Comparison of ENCODE assay signal across 8 cellular contexts in the genomic region with DNA sequence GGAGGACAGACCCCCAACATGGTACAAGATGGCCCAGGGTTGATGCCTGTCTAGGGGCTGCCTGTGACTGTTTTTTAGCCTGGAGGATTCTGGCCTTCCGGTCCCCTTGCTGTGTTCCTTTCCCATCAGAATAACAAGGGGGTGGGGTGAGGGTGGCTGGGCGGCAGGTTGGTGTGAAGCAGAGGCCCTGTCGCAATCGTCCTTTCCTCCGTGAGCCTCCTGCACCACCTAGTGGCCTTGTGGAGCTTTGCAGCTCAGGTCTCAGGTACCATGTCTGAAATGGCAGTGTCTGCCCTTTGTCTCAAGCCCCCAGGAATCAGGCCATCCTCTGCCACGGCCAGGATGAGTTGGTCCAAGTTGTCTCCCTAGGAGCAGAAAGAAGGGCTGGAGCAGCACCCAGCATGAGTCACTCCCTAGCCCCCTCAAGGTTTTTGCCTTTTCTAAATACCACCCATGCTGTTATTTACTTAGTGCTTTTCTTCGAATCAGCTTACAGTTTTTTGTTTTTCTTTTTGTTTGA. TPM values are rescaled to one million over a fixed set of nuclear protein-coding genes. Genes with fewer than 3 reads are reported as not detected.
DNase-seq lines count a peak whose midpoint lies in the region; ATAC-seq and TF ChIP-seq lines count a peak whose summit lies in the region.

No MANE protein-coding gene starts in this region.

- DNase-seq in COR-L47 (lab: John Stamatoyannopoulos, UW) (peak; percentile 69), GM20000 (ENCODE audit: low spot score) (peak; percentile 88), IMR-90 (peak; percentile 77), Panc1 (ENCODE audit: low read depth, low spot score) (peak; percentile 84), activated T-helper 1 cell treated with Interleukin-2 at 50 U/mL for 16 hours (ENCODE audit: low read depth) (peak; percentile 66), fibroblast of pulmonary artery (ENCODE audit: low read depth) (peak; percentile 89), neuronal stem cell (ENCODE audit: low spot score) (peak; percentile 87), substantia nigra (lab: John Stamatoyannopoulos, UW) (peak in 44 of 49 donors; percentile 11 to 85 (median 64))

- H4K8ac ChIP-seq in IMR-90 (ENCODE audit: low read depth in 2 of 2, low read length in 2 of 2), result no peak overlapping the region
- no peak overlapping the region for H4K8ac ChIP-seq in neuronal stem cell (ENCODE audit: low read depth, low read length)

- H3K14ac ChIP-seq in IMR-90 (replicated peaks; ENCODE audit: low read depth, low read length) (no peak overlapping the region), neuronal stem cell (ENCODE audit: low read length) (no peak overlapping the region)

- H3K79me1 ChIP-seq in IMR-90 (ENCODE audit: low read depth in 1 of 2, low read length in 2 of 2) (peaks cover 0 to 11% of the 10 kb centered on the region in 2 experiments; a peak in 1 of 4 replicates), neuronal stem cell (ENCODE audit: low read depth, low read length) (no peaks in the 10 kb centered on the region)

- H3K27ac ChIP-seq in IMR-90 (ENCODE audit: insufficient read depth, low read length) (no peak overlapping the region), Panc1 (ENCODE audit: low read length) (no peak overlapping the region), neuronal stem cell (replicated peaks; ENCODE audit: low read length) (no peak overlapping the region), substantia nigra (ENCODE audit: low read depth, low read length, poor library complexity, severe bottlenecking) (no peak overlapping the region)

- intact Hi-C loops in IMR-90 (cut with micrococcal nuclease), result loop anchor here (1.0 to 5.0 kb wide), 3 partner anchors 155 to 390 kb away; no protein-coding TSS in a partner anchor
- intact Hi-C loops in Panc1 (cut with micrococcal nuclease; ENCODE audit: unreplicated experiment), result loop anchor here (1.0 kb wide), 1 partner anchor 155 kb away; no protein-coding TSS in a partner anchor

- H3K4me1 ChIP-seq in IMR-90 (ENCODE audit: control insufficient read depth, insufficient read depth, low read length), result no peaks in the 10 kb centered on the region; the same call in 1 of the 2 replicates
- no peaks in the 10 kb centered on the region for H3K4me1 ChIP-seq in Panc1 (ENCODE audit: control insufficient read depth, insufficient read depth, low read length)
- peaks cover 5 to 11% of the 10 kb centered on the region in 2 donors for H3K4me1 ChIP-seq in neuronal stem cell (ENCODE audit: control insufficient read depth in 2 of 2, insufficient read depth in 1 of 2, low read depth in 1 of 2, low read length in 2 of 2)

- peaks cover 6% of the 10 kb centered on the region; the same call in 1 of the 2 replicates for H4K20me1 ChIP-seq in IMR-90 (ENCODE audit: insufficient read depth, low read length)

- in situ Hi-C loops in IMR-90 (cut with MboI; ENCODE audit: low sequenced_read_pairs), result loop anchor here (5.0 kb wide), 1 partner anchor 160 kb away; no protein-coding TSS in a partner anchor
- in situ Hi-C loops in Panc1 (cut with HindIII; ENCODE audit: low pct_unique_long_range_greater_than_20kb, low sequenced_read_pairs), result no loop called here

- CTCF ChIA-PET in IMR-90 (lab: Yijun Ruan, JAX), result interaction anchor here (0.6 to 1.7 kb wide), 4 partner anchors 9 to 155 kb away, joined by 3 to 9 read pairs (median 6); no protein-coding TSS in a partner anchor
- CTCF ChIA-PET in Panc1 (lab: Charles Lee), result interaction anchor here (0.6 to 0.9 kb wide), 4 partner anchors 25 to 154 kb away, joined by 3 to 5 read pairs (median 4); no protein-coding TSS in a partner anchor

- POLR2A ChIA-PET in IMR-90 (lab: Charles Lee; ENCODE audit: unreplicated experiment), result no interaction called here
- POLR2A ChIA-PET in Panc1 (lab: Charles Lee), result no interaction called here

- no CpG with 5 or more reads among the region's 7 CpGs for WGBS in IMR-90 (ENCODE audit: extremely low coverage in 2 of 2, insufficient read length in 1 of 2), 2 experiments
- WGBS in neuronal stem cell (ENCODE audit: extremely low coverage in 2 of 2, insufficient read length in 2 of 2, insufficient replicate concordance in 1 of 2), 2 donors, result no CpG with 5 or more reads among the region's 7 CpGs

- H3K4me3 ChIP-seq in IMR-90 (ENCODE audit: insufficient read depth, low read depth, low read length), result no peak overlapping the region
- no peak overlapping the region for H3K4me3 ChIP-seq in Panc1 (ENCODE audit: low read depth in 2 of 2, low read length in 2 of 2)
- no peak overlapping the region for H3K4me3 ChIP-seq in fibroblast of pulmonary artery (replicated peaks; ENCODE audit: low read depth, low read length)
- H3K4me3 ChIP-seq in neuronal stem cell (ENCODE audit: low read length in 2 of 2), result no peak overlapping the region

- H2AFZ ChIP-seq in IMR-90 (replicated peaks; ENCODE audit: low read length, poor library complexity) (peak overlapping the region; percentile 84), neuronal stem cell (ENCODE audit: low read length) (peak overlapping the region; percentile 71)

- H2BK120ac ChIP-seq in IMR-90 (ENCODE audit: low read depth, low read length) (no peak overlapping the region), neuronal stem cell (ENCODE audit: low read depth, low read length) (no peak overlapping the region)

- H2AK5ac ChIP-seq in IMR-90 (ENCODE audit: low read depth, low read length) (peak overlapping the region; percentile 12; the same call in 1 of the 2 replicates), neuronal stem cell (ENCODE audit: low read depth, low read length) (no peak overlapping the region)

- H4K5ac ChIP-seq in IMR-90 (ENCODE audit: low read depth, low read length), result no peak overlapping the region

- 0 out of 2 replicates have a peak, but pooled peaks have one; percentile 24 for TF ChIP-seq POLR2A in IMR-90 (IDR thresholded peaks at IDR 0.05; ENCODE audit: low read depth, low read length)

- peak; percentile 98 for ATAC-seq in IMR-90 (ENCODE audit: low read depth)
- peak; percentile 97 for ATAC-seq in Panc1

- H3K9me3 ChIP-seq in IMR-90 (ENCODE audit: control insufficient read depth, insufficient read depth, low read length), result no peaks in the 10 kb centered on the region
- no peaks in the 10 kb centered on the region for H3K9me3 ChIP-seq in Panc1 (ENCODE audit: control insufficient read depth, insufficient read depth, low read depth, low read length)
- no peaks in the 10 kb centered on the region for H3K9me3 ChIP-seq in neuronal stem cell (replicated peaks in 1 of 2; ENCODE audit: control insufficient read depth in 2 of 2, insufficient read depth in 1 of 2, low read depth in 1 of 2, low read length in 2 of 2)

- H2BK5ac ChIP-seq in IMR-90 (ENCODE audit: low read depth, low read length, poor library complexity, severe bottlenecking) (no peak overlapping the region), neuronal stem cell (ENCODE audit: low read length) (no peak overlapping the region)

- H4K91ac ChIP-seq in IMR-90 (ENCODE audit: insufficient read depth, low read depth, low read length), result no peak overlapping the region
- no peak overlapping the region for H4K91ac ChIP-seq in neuronal stem cell (ENCODE audit: low read depth, low read length, poor library complexity)

- H3K36me3 ChIP-seq in IMR-90 (ENCODE audit: control insufficient read depth, insufficient read depth, low read length) (peaks cover 20% of the 10 kb centered on the region), Panc1 (ENCODE audit: control insufficient read depth, insufficient read depth, low read length) (no peaks in the 10 kb centered on the region), neuronal stem cell (replicated peaks in 1 of 2; ENCODE audit: control insufficient read depth in 2 of 2, insufficient read depth in 2 of 2, low read length in 2 of 2) (peaks cover 4 to 22% of the 10 kb centered on the region in 2 donors)

- H3K4ac ChIP-seq in IMR-90 (ENCODE audit: low read depth, low read length), result no peak overlapping the region
- no peak overlapping the region for H3K4ac ChIP-seq in neuronal stem cell (ENCODE audit: low read length)

- BruUV-seq in IMR-90 (replicated peaks; lab: Mats Ljungman, UMichigan) (no TSS peak), Panc1 (replicated peaks; lab: Mats Ljungman, UMichigan) (no TSS peak)

- H3K56ac ChIP-seq in IMR-90 (ENCODE audit: extremely low read depth, insufficient read depth, low read length), result no peak overlapping the region

- H3K27me3 ChIP-seq in IMR-90 (ENCODE audit: control insufficient read depth, insufficient read depth, low read length) (no peaks in the 10 kb centered on the region), Panc1 (ENCODE audit: control insufficient read depth, insufficient read depth, low read length) (no peaks in the 10 kb centered on the region), neuronal stem cell (ENCODE audit: control insufficient read depth in 3 of 3, insufficient read depth in 3 of 3, low read depth in 1 of 3, low read length in 3 of 3) (no peaks in the 10 kb centered on the region)

- H2BK20ac ChIP-seq in IMR-90 (ENCODE audit: low read depth, low read length), result no peak overlapping the region

- peak; percentile 99 for TF ChIP-seq RAD21 in IMR-90 (IDR thresholded peaks at IDR 0.05; ENCODE audit: low read length)

- dilution Hi-C loops in IMR-90 (cut with HindIII; ENCODE audit: low sequenced_read_pairs, unreplicated experiment), result no loop called here

- H3K23ac ChIP-seq in IMR-90 (ENCODE audit: low read depth, low read length), result no peak overlapping the region
- no peak overlapping the region for H3K23ac ChIP-seq in neuronal stem cell (ENCODE audit: low read depth, low read length, poor library complexity)

- H3K4me2 ChIP-seq in IMR-90 (ENCODE audit: low read depth, low read length), result no peak overlapping the region
- no peak overlapping the region for H3K4me2 ChIP-seq in neuronal stem cell (ENCODE audit: insufficient read depth, low read length, poor library complexity, severe bottlenecking)

- peak overlapping the region; percentile 22 for H2AK9ac ChIP-seq in IMR-90 (replicated peaks; ENCODE audit: low read depth, low read length, poor library complexity)

- H3K18ac ChIP-seq in IMR-90 (ENCODE audit: low read depth, low read length) (no peak overlapping the region), neuronal stem cell (ENCODE audit: low read length) (no peak overlapping the region)

- TF ChIP-seq CTCF in GM20000 (IDR thresholded peaks at IDR 0.05; ENCODE audit: extremely low read depth, missing control alignments), result peak; percentile 94
- peak; percentile 95 for TF ChIP-seq CTCF in IMR-90 (conservative IDR thresholded peaks at IDR 0.05; ENCODE audit: low read depth, low read length)
- peak; percentile 99 for TF ChIP-seq CTCF in Panc1 (IDR thresholded peaks at IDR 0.05)
- peak; percentile 98 for TF ChIP-seq CTCF in fibroblast of pulmonary artery (IDR thresholded peaks at IDR 0.05; ENCODE audit: low read length, missing control alignments)

- H2BK15ac ChIP-seq in IMR-90 (ENCODE audit: low read depth, low read length) (no peak overlapping the region), neuronal stem cell (ENCODE audit: low read length) (no peak overlapping the region)

- H3K9ac ChIP-seq in IMR-90 (ENCODE audit: low read depth, low read length), result no peak overlapping the region
- H3K9ac ChIP-seq in neuronal stem cell (ENCODE audit: low read depth, low read length, poor library complexity), result no peak overlapping the region

- H3K9me1 ChIP-seq in IMR-90 (ENCODE audit: insufficient read depth, low read length), result peaks cover 2% of the 10 kb centered on the region; the same call in 1 of the 2 replicates

- H2BK12ac ChIP-seq in neuronal stem cell (ENCODE audit: low read length), result no peak overlapping the region

RNA-seq across cellular contexts. Expression of gene TACR2, which starts 24.2 kb away (rescaled TPM):
- not detected in 2 replicates for total RNA-seq in IMR-90 (2012; rRNA removed)
- not detected in 2 replicates for polyA plus RNA-seq in IMR-90 (2012; rRNA removed)
- polyA plus RNA-seq in IMR-90 (2012; cell fraction: cytosol; rRNA removed), result 0.03 TPM in 1 of 2 replicates, not detected in the other
- polyA plus RNA-seq in IMR-90 (2012; cell fraction: nucleus; rRNA removed; ENCODE audit: low replicate concordance), result not detected in 2 replicates
- 0.21 TPM for total RNA-seq in Panc1 (2021; ENCODE audit: unreplicated experiment)
- 0.94 TPM for polyA plus RNA-seq in Panc1 (2012; ENCODE audit: insufficient read length)
- polyA plus RNA-seq in neuronal stem cell (2013, experiment 1 of 2), result not detected
- polyA plus RNA-seq in neuronal stem cell (2013, experiment 2 of 2), result not detected

RNA-seq across cellular contexts. Expression of gene TSPAN15, which starts 58.7 kb away (rescaled TPM):
- not detected in 2 replicates for total RNA-seq in IMR-90 (2012; rRNA removed)
- 0.07 and 0.48 TPM in 2 replicates for polyA plus RNA-seq in IMR-90 (2012; rRNA removed)
- 0.13 TPM in 1 of 2 replicates, not detected in the other for polyA plus RNA-seq in IMR-90 (2012; cell fraction: cytosol; rRNA removed)
- 0.08 and 0.19 TPM in 2 replicates for polyA plus RNA-seq in IMR-90 (2012; cell fraction: nucleus; rRNA removed; ENCODE audit: low replicate concordance)
- 199 TPM for total RNA-seq in Panc1 (2021; ENCODE audit: unreplicated experiment)
- polyA plus RNA-seq in Panc1 (2012; ENCODE audit: insufficient read length), result 415 TPM
- 10.5 TPM for polyA plus RNA-seq in neuronal stem cell (2013, experiment 1 of 2)
- 10.6 TPM for polyA plus RNA-seq in neuronal stem cell (2013, experiment 2 of 2)

Comparison
In these comparisons a context has a peak if more than half of its experiments do, and no peak if none do; other contexts are left out.
1. RNA of gene TSPAN15, which starts 58.7 kb away (total RNA-seq): 199 TPM in Panc1 (single experiment); not detected in IMR-90; every median in the first group is over 100 times any median in the second.
2. Peak in every context shown above with its lines, with median percentiles within 50 percentile points of each other: DNase-seq and CTCF ChIP-seq.